In the genomic region with DNA sequence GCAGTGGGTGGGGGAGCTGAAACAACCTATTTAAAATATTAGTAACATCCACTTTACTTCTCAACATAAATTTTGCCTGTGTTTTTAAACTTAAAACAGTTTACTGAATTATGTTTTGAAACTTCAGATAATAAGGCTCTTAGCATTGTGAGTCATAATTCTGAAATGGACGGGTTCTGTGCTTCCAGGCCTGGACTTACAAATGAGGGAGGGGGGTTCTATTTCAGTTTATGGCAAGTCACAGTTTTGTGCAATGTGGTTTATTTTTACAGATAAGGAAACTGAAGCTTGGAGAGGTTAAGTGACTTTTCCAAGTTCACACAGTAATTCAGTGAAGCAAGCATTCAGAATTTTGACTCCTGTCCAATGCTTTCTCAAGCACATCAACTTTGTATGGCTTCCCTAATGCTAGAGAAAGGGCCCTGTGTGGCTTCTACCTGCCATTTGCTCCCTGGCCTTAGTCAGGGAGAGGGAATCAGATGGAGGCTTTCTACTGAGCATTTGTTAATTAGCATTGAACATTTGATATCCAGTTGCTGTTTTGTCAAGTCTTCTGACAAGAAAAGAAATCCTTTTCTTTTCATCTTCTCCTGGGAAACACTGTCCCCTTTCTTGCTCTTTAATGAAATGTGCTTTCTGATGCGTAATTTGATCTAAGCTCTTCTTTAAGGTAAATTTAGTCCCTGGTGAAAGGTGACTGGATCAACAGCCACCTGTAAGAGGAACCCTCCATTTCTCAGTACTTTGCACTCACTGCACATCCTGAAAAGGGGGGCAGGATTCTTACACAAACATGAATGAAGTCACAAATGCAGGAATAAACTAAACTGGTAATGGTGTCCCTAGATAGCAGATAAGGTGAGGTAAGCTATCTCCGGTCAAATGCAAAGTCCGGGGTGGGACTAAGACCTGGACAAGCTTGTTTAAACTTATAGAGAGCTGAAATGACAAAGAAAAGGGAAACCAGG, we compare ENCODE assay signal across 11 cellular contexts. TPM values are rescaled to one million over a fixed set of nuclear protein-coding genes. Genes with fewer than 3 reads are reported as not detected.
A peak's percentile ranks its signal among the peaks of the same experiment; 100 is the strongest.
DNase-seq lines count a peak whose midpoint lies in the region; ATAC-seq and TF ChIP-seq lines count a peak whose summit lies in the region.
"Had no signal": no experiment of that assay in that cellular context is flagged by ENCODE, and none has a peak within 500 bp of the region (broad histone marks: within the 10 kb centered on the region; RNA-seq: fewer than 3 reads in every experiment).

No MANE protein-coding gene starts in this region.

- no peaks in the 10 kb centered on the region for H3K79me2 ChIP-seq in osteoblast (ENCODE audit: insufficient read depth, low read length)

- WGBS in ectodermal cell, 2 experiments: 88% methylated on average over 4 of the region's 4 CpGs

- DNase-seq in NCI-H1436 treated with DMSO at 0.1 percent for 48 hours (lab: John Stamatoyannopoulos, UW) (peak; percentile 27), NCI-H1436 (lab: John Stamatoyannopoulos, UW) (no peak), NCI-H226 (peak; percentile 61), osteoblast (ENCODE audit: insufficient read length, low spot score, missing footprints) (peak; percentile 25), NCI-H446 treated with DMSO at 0.1 percent for 48 hours (lab: John Stamatoyannopoulos, UW) (no peak), foreskin melanocyte (no peak)
- DNase-seq: activated CD8-positive, alpha-beta memory T cell treated with anti-CD3 and anti-CD28 coated beads, Interleukin-2, amount 10 ng/mL, durations not matched to agents 7 days and 5 days; activated naive CD4-positive, alpha-beta T cell treated with anti-CD3 and anti-CD28 coated beads for 36 hours; kidney glomerular epithelial cell had no signal

- peaks cover 17% of the 10 kb centered on the region for H3K36me3 ChIP-seq in ectodermal cell (ENCODE audit: control insufficient read depth, insufficient read depth, low read length)
- H3K36me3 ChIP-seq in osteoblast (ENCODE audit: insufficient read depth, low read length): no peaks in the 10 kb centered on the region

- peaks cover 53% of the 10 kb centered on the region for H3K4me1 ChIP-seq in ectodermal cell (ENCODE audit: control insufficient read depth, insufficient read depth, low read length)
- H3K4me1 ChIP-seq in osteoblast (ENCODE audit: insufficient read depth, low read length): peaks cover 4% of the 10 kb centered on the region

- no peak for ATAC-seq in GM18873 (IDR thresholded peaks at IDR 0.05; ENCODE audit: low FRiP score, unreplicated experiment)
- ATAC-seq: activated CD8-positive, alpha-beta memory T cell treated with anti-CD3 and anti-CD28 coated beads, Interleukin-2, amount 10 ng/mL, durations not matched to agents 7 days and 5 days had no signal

- H3K27me3 ChIP-seq in ectodermal cell (ENCODE audit: control insufficient read depth, insufficient read depth, low read length, poor library complexity, severe bottlenecking) (no peaks in the 10 kb centered on the region), osteoblast (ENCODE audit: insufficient read depth, low read length) (peaks cover 21% of the 10 kb centered on the region)

- TF ChIP-seq CTCF in osteoblast (IDR thresholded peaks at IDR 0.05; ENCODE audit: extremely low read depth, low read depth, low read length): no peak

- H2AFZ ChIP-seq in osteoblast (ENCODE audit: low read length): no peak overlapping the region

- no peak overlapping the region for H3K4me2 ChIP-seq in osteoblast (ENCODE audit: insufficient read depth, low read length)

- no peaks in the 10 kb centered on the region for H4K20me1 ChIP-seq in osteoblast (ENCODE audit: insufficient read depth, low read length)

- no peaks in the 10 kb centered on the region for H3K9me3 ChIP-seq in ectodermal cell (ENCODE audit: control insufficient read depth, low read length)
- H3K9me3 ChIP-seq in osteoblast (ENCODE audit: low read depth, low read length): no peaks in the 10 kb centered on the region

- no peak overlapping the region for H3K4me3 ChIP-seq in ectodermal cell (ENCODE audit: insufficient read depth, low read depth, low read length)
- H3K4me3 ChIP-seq in osteoblast (ENCODE audit: insufficient read depth, low read length): no peak overlapping the region

- H3K27ac ChIP-seq in ectodermal cell (ENCODE audit: insufficient read depth, low read depth, low read length, poor library complexity, severe bottlenecking): peak overlapping the region; percentile 65
- H3K27ac ChIP-seq in osteoblast (ENCODE audit: low read depth, low read length): no peak overlapping the region

RNA-seq across cellular contexts. Expression of gene SALL2, which starts 2.5 kb away (rescaled TPM):
- 259 TPM for polyA plus RNA-seq in ectodermal cell (2013, experiment 1 of 4)
- 325 TPM for polyA plus RNA-seq in ectodermal cell (2013, experiment 2 of 4)
- polyA plus RNA-seq in ectodermal cell (2013, experiment 3 of 4): 247 TPM
- 284 TPM for polyA plus RNA-seq in ectodermal cell (2013, experiment 4 of 4)
- total RNA-seq in osteoblast: 2.9 and 3.3 TPM in 2 replicates

RNA-seq across cellular contexts. Expression of gene METTL3, which starts 17.5 kb away (rescaled TPM):
- 108 TPM for polyA plus RNA-seq in ectodermal cell (2013, experiment 1 of 4)
- polyA plus RNA-seq in ectodermal cell (2013, experiment 2 of 4): 97.3 TPM
- polyA plus RNA-seq in ectodermal cell (2013, experiment 3 of 4): 71.6 TPM
- polyA plus RNA-seq in ectodermal cell (2013, experiment 4 of 4): 80.0 TPM
- 30.4 and 30.9 TPM in 2 replicates for total RNA-seq in osteoblast

RNA-seq across cellular contexts. Expression of gene OR10G3, which starts 51.2 kb away (rescaled TPM):
- not detected for polyA plus RNA-seq in ectodermal cell (2013, experiment 1 of 4)
- polyA plus RNA-seq in ectodermal cell (2013, experiment 2 of 4): not detected
- polyA plus RNA-seq in ectodermal cell (2013, experiment 3 of 4): not detected
- polyA plus RNA-seq in ectodermal cell (2013, experiment 4 of 4): not detected
- total RNA-seq in osteoblast: not detected in 2 replicates
- total RNA-seq: activated CD8-positive, alpha-beta memory T cell treated with anti-CD3 and anti-CD28 coated beads, Interleukin-2, amount 10 ng/mL, durations not matched to agents 7 days and 5 days; activated naive CD4-positive, alpha-beta T cell treated with anti-CD3 and anti-CD28 coated beads for 36 hours had no signal

RNA-seq across cellular contexts. Expression of gene TOX4, which starts 51.7 kb away (rescaled TPM):
- 57.3 TPM for polyA plus RNA-seq in ectodermal cell (2013, experiment 1 of 4)
- 57.2 TPM for polyA plus RNA-seq in ectodermal cell (2013, experiment 2 of 4)
- polyA plus RNA-seq in ectodermal cell (2013, experiment 3 of 4): 33.6 TPM
- polyA plus RNA-seq in ectodermal cell (2013, experiment 4 of 4): 40.0 TPM
- 37.6 and 46.3 TPM in 2 replicates for total RNA-seq in osteoblast

RNA-seq across cellular contexts. Expression of gene RAB2B, which starts 51.9 kb away (rescaled TPM):
- 34.7 TPM for polyA plus RNA-seq in ectodermal cell (2013, experiment 1 of 4)
- 35.5 TPM for polyA plus RNA-seq in ectodermal cell (2013, experiment 2 of 4)
- polyA plus RNA-seq in ectodermal cell (2013, experiment 3 of 4): 25.7 TPM
- 28.2 TPM for polyA plus RNA-seq in ectodermal cell (2013, experiment 4 of 4)
- total RNA-seq in osteoblast: 25.0 and 27.4 TPM in 2 replicates

Comparison
In these comparisons a context has a peak if more than half of its experiments do, and no peak if none do; other contexts are left out.
1. DNase-seq: peak in NCI-H1436 treated with DMSO at 0.1 percent for 48 hours (single experiment), NCI-H226 (single experiment) and osteoblast (single experiment); none in NCI-H1436 (single experiment), NCI-H446 treated with DMSO at 0.1 percent for 48 hours (single experiment) and foreskin melanocyte (single experiment).